In the genomic region with DNA sequence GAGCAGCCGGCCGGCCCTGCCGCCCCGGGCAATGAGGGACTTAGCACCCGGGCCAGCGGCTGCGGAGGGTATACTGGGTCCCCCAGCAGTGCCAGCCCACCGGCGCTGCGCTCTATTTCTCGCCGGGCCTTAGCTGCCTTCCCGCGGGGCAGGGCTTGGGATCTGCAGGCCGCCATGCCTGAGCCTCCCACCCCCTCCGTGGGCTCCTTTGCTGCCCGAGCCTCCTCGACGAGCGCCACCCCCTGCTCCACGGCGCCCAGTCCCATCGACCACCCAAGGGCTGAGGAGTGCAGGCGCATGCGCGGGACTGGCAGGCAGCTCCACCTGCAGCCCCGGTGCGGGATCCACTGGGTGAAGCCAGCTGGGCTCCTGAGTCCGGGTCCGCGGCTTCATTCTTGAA, we compare ENCODE assay signal across 2 cellular contexts. TPM values are rescaled to one million over a fixed set of nuclear protein-coding genes. Genes with fewer than 3 reads are reported as not detected.
"Had no signal": no experiment of that assay in that cellular context is flagged by ENCODE, and none has a peak within 500 bp of the region (broad histone marks: within the 10 kb centered on the region; RNA-seq: fewer than 3 reads in every experiment).

No MANE protein-coding gene starts in this region.

RNA-seq across cellular contexts. Expression of a gene that starts 21.8 kb away (rescaled TPM):
- total RNA-seq: GM23248, HFFc6 had no signal
- polyA plus RNA-seq: GM23248 had no signal
